In genomic region chr5:123515904-123516303, GRCh38 we compare ENCODE assay signal across 19 cellular contexts. TPM values are rescaled to one million over a fixed set of nuclear protein-coding genes. Genes with fewer than 3 reads are reported as not detected.
DNase-seq lines count a peak whose midpoint lies in the region; ATAC-seq and TF ChIP-seq lines count a peak whose summit lies in the region.
"Had no signal": no experiment of that assay in that cellular context is flagged by ENCODE, and none has a peak within 500 bp of the region (broad histone marks: within the 10 kb centered on the region; RNA-seq: fewer than 3 reads in every experiment).

No MANE protein-coding gene starts in this region.

- H2BK20ac ChIP-seq in IMR-90 (ENCODE audit: low read depth, low read length) = no peak overlapping the region

- no peak overlapping the region for H3K4ac ChIP-seq in IMR-90 (ENCODE audit: low read depth, low read length)

- H2BK5ac ChIP-seq in IMR-90 (ENCODE audit: low read depth, low read length, poor library complexity, severe bottlenecking) = no peak overlapping the region

- no peak overlapping the region for H4K5ac ChIP-seq in IMR-90 (ENCODE audit: low read depth, low read length)

- no peaks in the 10 kb centered on the region for H3K9me3 Mint-ChIP-seq in activated T-helper 17 cell treated with anti-CD3 and anti-CD28 coated beads, Interleukin-2, amount 50 U/mL, for 72 hours
- peaks cover 0 to 4% (median 0%) of the 10 kb centered on the region in 11 donors for H3K9me3 Mint-ChIP-seq in naive thymus-derived CD4-positive, alpha-beta T cell

- peaks cover 5 to 48% of the 10 kb centered on the region in 2 experiments; a peak in 3 of 4 replicates for H3K79me1 ChIP-seq in IMR-90 (ENCODE audit: low read depth in 1 of 2, low read length in 2 of 2)

- no peak overlapping the region for H3K4me2 ChIP-seq in IMR-90 (ENCODE audit: low read depth, low read length)
- H3K4me2 ChIP-seq: BLaER1 had no signal

- POLR2A ChIA-PET in IMR-90 (lab: Charles Lee; ENCODE audit: unreplicated experiment) = no interaction called here
- POLR2A ChIA-PET in naive thymus-derived CD4-positive, alpha-beta T cell (lab: Charles Lee) = no interaction called here

- H3K4me1 ChIP-seq in IMR-90 (ENCODE audit: control insufficient read depth, insufficient read depth, low read length) = peaks cover 6% of the 10 kb centered on the region
- H3K4me1 ChIP-seq in naive thymus-derived CD4-positive, alpha-beta T cell (ENCODE audit: control insufficient read depth in 2 of 2, insufficient read depth in 2 of 2, low read length in 2 of 2) = peaks cover 15 to 24% of the 10 kb centered on the region in 2 donors

- H3K27me3 Mint-ChIP-seq in activated T-helper 17 cell treated with anti-CD3 and anti-CD28 coated beads, Interleukin-2, amount 50 U/mL, for 72 hours = no peaks in the 10 kb centered on the region
- H3K27me3 Mint-ChIP-seq in naive thymus-derived CD4-positive, alpha-beta T cell = peaks cover 0 to 2% (median 0%) of the 10 kb centered on the region in 5 donors

- peaks cover 34% of the 10 kb centered on the region for H4K20me1 ChIP-seq in IMR-90 (ENCODE audit: insufficient read depth, low read length)

- H3K4me1 Mint-ChIP-seq in activated T-helper 17 cell treated with anti-CD3 and anti-CD28 coated beads, Interleukin-2, amount 50 U/mL, for 72 hours = peaks cover 36% of the 10 kb centered on the region
- H3K4me1 Mint-ChIP-seq in naive thymus-derived CD4-positive, alpha-beta T cell = peaks cover 36 to 80% (median 65%) of the 10 kb centered on the region in 7 donors

- no peak overlapping the region for H2BK120ac ChIP-seq in IMR-90 (ENCODE audit: low read depth, low read length)

- H2AK9ac ChIP-seq in IMR-90 (replicated peaks; ENCODE audit: low read depth, low read length, poor library complexity) = no peak overlapping the region

- no peaks in the 10 kb centered on the region for H3K27me3 ChIP-seq in IMR-90 (ENCODE audit: control insufficient read depth, insufficient read depth, low read length)
- no peaks in the 10 kb centered on the region for H3K27me3 ChIP-seq in naive thymus-derived CD4-positive, alpha-beta T cell (ENCODE audit: control insufficient read depth in 2 of 2, insufficient read depth in 2 of 2, low read length in 2 of 2)
- H3K27me3 ChIP-seq: BLaER1 had no signal

- H3K27ac Mint-ChIP-seq in activated T-helper 17 cell treated with anti-CD3 and anti-CD28 coated beads, Interleukin-2, amount 50 U/mL, for 72 hours = peak overlapping the region; percentile 28
- H3K27ac Mint-ChIP-seq in naive thymus-derived CD4-positive, alpha-beta T cell = peak overlapping the region in 6 of 9 donors; percentile 1 to 51 (median 22)

- no peak overlapping the region for H3K18ac ChIP-seq in IMR-90 (ENCODE audit: low read depth, low read length)

- no peak for DNase-seq in activated CD4-positive, CD25-positive, alpha-beta regulatory T cell (lab: John Stamatoyannopoulos, UW)
- DNase-seq in IMR-90 = no peak
- peak in 7 of 9 donors; percentile 33 to 65 (median 59) for DNase-seq in naive thymus-derived CD4-positive, alpha-beta T cell
- no peak for DNase-seq in NCI-H146 (lab: John Stamatoyannopoulos, UW)
- no peak for DNase-seq in COLO829 (ENCODE audit: low spot score)
- DNase-seq: 8988T; activated CD8-positive, alpha-beta memory T cell treated with anti-CD3 and anti-CD28 coated beads, Interleukin-2, amount 50 U/mL, for 48 hours; amygdala; cerebellar nuclear complex; DMS79 treated with DMSO at 0.1 percent for 48 hours; islet precursor cell; NCI-H1694; NCI-H2227 treated with DMSO at 0.1 percent for 48 hours; RPMI8226 had no signal

- H4K91ac ChIP-seq in IMR-90 (ENCODE audit: insufficient read depth, low read depth, low read length) = no peak overlapping the region

- ATAC-seq in activated CD4-positive, CD25-positive, alpha-beta regulatory T cell treated with anti-CD3 and anti-CD28 coated beads, Interleukin-2, amount 50 U/mL, for 24 hours = peak; percentile 35 to 40
- no peak for ATAC-seq in IMR-90 (ENCODE audit: low read depth)
- peak; percentile 17 for ATAC-seq in activated T-helper 17 cell treated with anti-CD3 and anti-CD28 coated beads, Interleukin-2, amount 50 U/mL, for 72 hours (replicated peaks)
- ATAC-seq in naive thymus-derived CD4-positive, alpha-beta T cell = peak; percentile 52
- no peak for ATAC-seq in GM18858 (IDR thresholded peaks at IDR 0.05; ENCODE audit: unreplicated experiment)

- no TSS peak for BruUV-seq in IMR-90 (replicated peaks; lab: Mats Ljungman, UMichigan)

- H3K14ac ChIP-seq in IMR-90 (replicated peaks; ENCODE audit: low read depth, low read length) = 0 out of 2 replicates have a peak overlapping the region, but pooled peaks have one; percentile 1

- peak overlapping the region; percentile 94 for H3K4me3 Mint-ChIP-seq in activated T-helper 17 cell treated with anti-CD3 and anti-CD28 coated beads, Interleukin-2, amount 50 U/mL, for 72 hours
- peak overlapping the region in 9 of 10 donors; percentile 8 to 61 (median 26) for H3K4me3 Mint-ChIP-seq in naive thymus-derived CD4-positive, alpha-beta T cell

- TF ChIP-seq CTCF in IMR-90 (conservative IDR thresholded peaks at IDR 0.05; ENCODE audit: low read depth, low read length) = no peak

- WGBS in IMR-90 (ENCODE audit: extremely low coverage in 2 of 2, insufficient read length in 1 of 2), 2 experiments = no CpG with 5 or more reads among the region's 3 CpGs

- in situ Hi-C loops in IMR-90 (cut with MboI; ENCODE audit: low sequenced_read_pairs) = no loop called here

- no peaks in the 10 kb centered on the region for H3K36me3 ChIP-seq in IMR-90 (ENCODE audit: control insufficient read depth, insufficient read depth, low read length)
- no peaks in the 10 kb centered on the region for H3K36me3 ChIP-seq in naive thymus-derived CD4-positive, alpha-beta T cell (ENCODE audit: control insufficient read depth in 2 of 3, insufficient read depth in 3 of 3, low read length in 3 of 3)
- H3K36me3 ChIP-seq: BLaER1 had no signal

- no peak overlapping the region for H2AK5ac ChIP-seq in IMR-90 (ENCODE audit: low read depth, low read length)

- no peak overlapping the region for H3K23ac ChIP-seq in IMR-90 (ENCODE audit: low read depth, low read length)

- TF ChIP-seq POLR2A in IMR-90 (IDR thresholded peaks at IDR 0.05; ENCODE audit: low read depth, low read length) = no peak

- no peak overlapping the region for H3K4me3 ChIP-seq in IMR-90 (ENCODE audit: insufficient read depth, low read depth, low read length)
- no peak overlapping the region for H3K4me3 ChIP-seq in naive thymus-derived CD4-positive, alpha-beta T cell (ENCODE audit: low read length)
- H3K4me3 ChIP-seq: BLaER1, smooth muscle cell had no signal

- H3K9ac ChIP-seq in IMR-90 (ENCODE audit: low read depth, low read length) = no peak overlapping the region
- H3K9ac ChIP-seq: BLaER1 had no signal

- dilution Hi-C loops in IMR-90 (cut with HindIII; ENCODE audit: low sequenced_read_pairs, unreplicated experiment) = no loop called here

- no peak overlapping the region for H3K56ac ChIP-seq in IMR-90 (ENCODE audit: extremely low read depth, insufficient read depth, low read length)

- H2AFZ ChIP-seq in IMR-90 (replicated peaks; ENCODE audit: low read length, poor library complexity) = no peak overlapping the region

- no peaks in the 10 kb centered on the region for H3K9me3 ChIP-seq in IMR-90 (ENCODE audit: control insufficient read depth, insufficient read depth, low read length)
- H3K9me3 ChIP-seq in naive thymus-derived CD4-positive, alpha-beta T cell (ENCODE audit: control insufficient read depth in 2 of 3, low read length in 3 of 3) = no peaks in the 10 kb centered on the region
- H3K9me3 ChIP-seq: BLaER1 had no signal

- peaks cover 15% of the 10 kb centered on the region for H3K36me3 Mint-ChIP-seq in activated T-helper 17 cell treated with anti-CD3 and anti-CD28 coated beads, Interleukin-2, amount 50 U/mL, for 72 hours (ENCODE audit: low read depth)
- H3K36me3 Mint-ChIP-seq in naive thymus-derived CD4-positive, alpha-beta T cell = peaks cover 0 to 9% (median 0%) of the 10 kb centered on the region in 5 donors

- no peak overlapping the region for H4K8ac ChIP-seq in IMR-90 (ENCODE audit: low read depth in 2 of 2, low read length in 2 of 2)

- no peak overlapping the region for H3K27ac ChIP-seq in IMR-90 (ENCODE audit: insufficient read depth, low read length)
- H3K27ac ChIP-seq in naive thymus-derived CD4-positive, alpha-beta T cell (ENCODE audit: low read depth, low read length) = no peak overlapping the region
- H3K27ac ChIP-seq: BLaER1 had no signal

- H3K9me1 ChIP-seq in IMR-90 (ENCODE audit: insufficient read depth, low read length) = peaks cover 5% of the 10 kb centered on the region

- intact Hi-C loops in IMR-90 (cut with micrococcal nuclease) = no loop called here
- intact Hi-C loops in naive thymus-derived CD4-positive, alpha-beta T cell (cut with micrococcal nuclease) = loop anchor here (1.0 to 10.0 kb wide), 3 partner anchors 11 to 95 kb away; no protein-coding TSS in a partner anchor

- no peak overlapping the region for H2BK15ac ChIP-seq in IMR-90 (ENCODE audit: low read depth, low read length)

- CTCF ChIA-PET in IMR-90 (lab: Yijun Ruan, JAX) = no interaction called here
- CTCF ChIA-PET in naive thymus-derived CD4-positive, alpha-beta T cell (lab: Charles Lee) = no interaction called here

- no peak for TF ChIP-seq RAD21 in IMR-90 (IDR thresholded peaks at IDR 0.05; ENCODE audit: low read length)

TF ChIP-seq in IMR-90, 13 proteins besides CTCF, POLR2A, EP300 and RAD21 (continues in another document):
- no peak for TF ChIP-seq SMC3 (IDR thresholded peaks at IDR 0.05; ENCODE audit: low read depth, low read length)
- no peak for TF ChIP-seq NFE2L2 (IDR thresholded peaks at IDR 0.05; ENCODE audit: low read depth, low read length)
- TF ChIP-seq MAZ (IDR thresholded peaks at IDR 0.05; ENCODE audit: borderline replicate concordance, low read depth, low read length) = no peak
- TF ChIP-seq USF2 (IDR thresholded peaks at IDR 0.05; ENCODE audit: low read depth, low read length) = no peak
- TF ChIP-seq MXI1 (IDR thresholded peaks at IDR 0.05; ENCODE audit: borderline replicate concordance, low read depth, low read length) = no peak

RNA-seq across cellular contexts. Expression of gene CSNK1G3, which starts 3.9 kb away (rescaled TPM):
- total RNA-seq in IMR-90 (2012; rRNA removed) = 26.2 and 45.3 TPM in 2 replicates
- 14.0 and 16.4 TPM in 2 replicates for polyA plus RNA-seq in IMR-90 (2012; rRNA removed)
- 8.6 and 10.5 TPM in 2 replicates for polyA plus RNA-seq in IMR-90 (2012; cell fraction: cytosol; rRNA removed)
- polyA plus RNA-seq in IMR-90 (2012; cell fraction: nucleus; rRNA removed; ENCODE audit: low replicate concordance) = 6.6 and 11.1 TPM in 2 replicates
- 10 to 100 TPM; 27.6 to 39.5 TPM for total RNA-seq in activated T-helper 17 cell treated with anti-CD3 and anti-CD28 coated beads, Interleukin-2, amount 50 U/mL, for 72 hours
- total RNA-seq in naive thymus-derived CD4-positive, alpha-beta T cell = 10 to 100 TPM; 33.1 to 83.8 (median 71.0) TPM
- 10 to 100 TPM; 20.0 to 25.6 TPM for polyA plus RNA-seq in naive thymus-derived CD4-positive, alpha-beta T cell

Comparison
In these comparisons a context has a peak if more than half of its experiments do, and no peak if none do; other contexts are left out.
1. ATAC-seq: peak in activated CD4-positive, CD25-positive, alpha-beta regulatory T cell treated with anti-CD3 and anti-CD28 coated beads, Interleukin-2, amount 50 U/mL, for 24 hours (2 of 2), activated T-helper 17 cell treated with anti-CD3 and anti-CD28 coated beads, Interleukin-2, amount 50 U/mL, for 72 hours (single experiment) and naive thymus-derived CD4-positive, alpha-beta T cell (single experiment); none in IMR-90 (single experiment) and GM18858 (single experiment).
2. DNase-seq: peak in naive thymus-derived CD4-positive, alpha-beta T cell (7 of 9); none in activated CD4-positive, CD25-positive, alpha-beta regulatory T cell (0 of 4), IMR-90 (single experiment), NCI-H146 (single experiment) and COLO829 (single experiment).